Comparison of ENCODE assay signal across 8 cellular contexts in the genomic region with DNA sequence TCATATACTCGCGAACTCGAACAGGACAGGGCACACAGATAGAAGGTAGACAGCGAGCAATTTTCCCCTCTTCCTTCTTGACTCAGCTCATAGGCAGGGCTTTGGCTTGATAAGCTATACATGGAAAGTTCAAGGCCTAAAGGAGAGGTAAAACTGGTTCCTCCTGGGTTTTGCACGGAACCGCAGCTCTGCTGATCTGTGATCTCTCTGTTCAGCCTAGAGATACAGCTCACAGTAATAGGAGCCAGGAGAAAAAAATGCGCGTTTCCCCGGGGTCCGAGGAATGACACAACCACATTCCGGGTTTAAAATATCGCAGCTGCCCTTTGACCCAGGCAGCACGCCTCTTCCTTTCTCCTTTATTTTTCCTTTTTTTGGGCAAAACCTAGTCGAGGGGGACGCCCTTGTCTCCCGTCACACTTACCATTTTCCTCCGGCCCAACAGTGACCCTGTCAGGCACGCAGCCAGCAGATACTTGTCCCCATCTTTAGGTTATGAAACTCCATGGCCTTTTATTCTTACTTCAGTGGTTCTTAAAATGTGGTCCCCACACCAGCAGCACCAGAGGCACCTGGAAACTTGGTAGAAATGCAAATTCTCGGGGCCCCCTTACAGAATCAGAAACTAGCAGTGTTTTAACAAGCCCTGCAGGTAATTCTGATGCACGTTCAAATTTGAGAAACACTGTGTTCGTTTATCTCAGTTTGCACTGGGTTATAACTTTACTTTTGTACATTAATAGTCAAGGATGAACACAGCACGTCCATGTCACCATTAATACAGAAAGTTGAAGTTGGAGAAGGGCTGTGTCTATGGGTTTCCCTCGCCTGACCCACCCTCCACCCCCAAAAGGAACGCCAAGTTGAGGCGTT. TPM values are rescaled to one million over a fixed set of nuclear protein-coding genes. Genes with fewer than 3 reads are reported as not detected.
DNase-seq lines count a peak whose midpoint lies in the region; ATAC-seq and TF ChIP-seq lines count a peak whose summit lies in the region.

No MANE protein-coding gene starts in this region.

- H3K36me3 ChIP-seq in SJSA1 = peaks cover 28% of the 10 kb centered on the region

- TF ChIP-seq CTCF in AG10803 (conservative IDR thresholded peaks at IDR 0.05; ENCODE audit: low read length) (no peak), GM20000 (IDR thresholded peaks at IDR 0.05; ENCODE audit: extremely low read depth, missing control alignments) (no peak), epithelial cell of proximal tubule (conservative IDR thresholded peaks at IDR 0.05; ENCODE audit: low read depth, low read length) (no peak)

- H3K27ac ChIP-seq in SJSA1 = peak overlapping the region; percentile 38

- peaks cover 0 to 1% (median 0%) of the 10 kb centered on the region in 5 donors for H3K27me3 Mint-ChIP-seq in naive thymus-derived CD8-positive, alpha-beta T cell

- peak overlapping the region; percentile 92 to 100 (median 96) for H3K27ac Mint-ChIP-seq in naive thymus-derived CD8-positive, alpha-beta T cell

- H3K36me3 Mint-ChIP-seq in naive thymus-derived CD8-positive, alpha-beta T cell = peaks cover 0 to 7% (median 0%) of the 10 kb centered on the region in 3 donors

- DNase-seq in AG10803 (ENCODE audit: low read depth) = peak; percentile 55
- DNase-seq in GM20000 (ENCODE audit: low spot score) = peak; percentile 41
- DNase-seq in SJSA1 (ENCODE audit: low read depth in 1 of 2, low spot score in 2 of 2) = peak; percentile 61 to 67
- no peak for DNase-seq in epithelial cell of proximal tubule (ENCODE audit: low read depth)
- peak in 1 of 10 donors; percentile 26 for DNase-seq in naive thymus-derived CD8-positive, alpha-beta T cell
- DNase-seq in stimulated activated CD8-positive, alpha-beta memory T cell treated with anti-CD3 and anti-CD28 coated beads, Interleukin-4, amount 100 ng/mL, for 48 hours = no peak

- peak overlapping the region; percentile 94 to 100 (median 98) for H3K4me3 Mint-ChIP-seq in naive thymus-derived CD8-positive, alpha-beta T cell

- no peak for ATAC-seq in naive thymus-derived CD8-positive, alpha-beta T cell
- ATAC-seq in esophagus mucosa = no peak
- ATAC-seq in GM21717 (IDR thresholded peaks at IDR 0.05; ENCODE audit: unreplicated experiment) = no peak

- peak overlapping the region; percentile 82 for H3K4me3 ChIP-seq in AG10803 (ENCODE audit: low read length)
- H3K4me3 ChIP-seq in SJSA1 = peak overlapping the region; percentile 92
- H3K4me3 ChIP-seq in epithelial cell of proximal tubule (ENCODE audit: low read depth, low read length) = peak overlapping the region; percentile 90

- peaks cover 4% of the 10 kb centered on the region; the same call in 1 of the 2 replicates for H3K9me3 ChIP-seq in SJSA1 (replicated peaks)

- peaks cover 47% of the 10 kb centered on the region for H3K4me1 ChIP-seq in SJSA1 (replicated peaks)

- no peaks in the 10 kb centered on the region for H3K27me3 ChIP-seq in SJSA1 (replicated peaks)

- H3K4me1 Mint-ChIP-seq in naive thymus-derived CD8-positive, alpha-beta T cell = peaks cover 29 to 50% (median 44%) of the 10 kb centered on the region in 4 donors

- H3K9me3 Mint-ChIP-seq in naive thymus-derived CD8-positive, alpha-beta T cell = peaks cover 0 to 1% (median 0%) of the 10 kb centered on the region in 9 donors

- POLR2A ChIA-PET in naive thymus-derived CD8-positive, alpha-beta T cell (lab: Charles Lee) = interaction anchor here (0.6 to 11.0 kb wide), 32 partner anchors 10 to 370 kb away, joined by 3 to 161 read pairs (median 7); a partner anchor contains a TSS

RNA-seq across cellular contexts. Expression of a gene that starts 1.5 kb away (rescaled TPM):
- 146 and 174 TPM in 2 replicates for total RNA-seq in SJSA1 (2014; rRNA removed; shearing (Covaris generic))
- total RNA-seq in epithelial cell of proximal tubule (261 and 308 TPM in 2 replicates), esophagus mucosa (50.0 TPM)
- 100 to 1,000 TPM; 103 to 107 TPM for total RNA-seq in naive thymus-derived CD8-positive, alpha-beta T cell
- polyA plus RNA-seq in naive thymus-derived CD8-positive, alpha-beta T cell = 10 to 100 TPM; 50.1 to 53.1 (median 52.0) TPM

RNA-seq across cellular contexts. Expression of a gene that starts 14.8 kb away (rescaled TPM):
- total RNA-seq in SJSA1 (2014; rRNA removed; shearing (Covaris generic)) = 817 and 952 TPM in 2 replicates
- total RNA-seq in epithelial cell of proximal tubule (1,471 and 1,718 TPM in 2 replicates), esophagus mucosa (1,222 TPM)
- total RNA-seq in naive thymus-derived CD8-positive, alpha-beta T cell = 1,000 to 10,000 TPM; 1,755 to 1,793 TPM
- polyA plus RNA-seq in naive thymus-derived CD8-positive, alpha-beta T cell = 1,000 to 10,000 TPM; 1,506 to 1,897 (median 1,688) TPM

RNA-seq across cellular contexts. Expression of a gene that starts 43.2 kb away (rescaled TPM):
- total RNA-seq in SJSA1 (2014; rRNA removed; shearing (Covaris generic)) = 6.6 and 11.3 TPM in 2 replicates
- 9.6 and 13.9 TPM in 2 replicates for total RNA-seq in epithelial cell of proximal tubule
- total RNA-seq in naive thymus-derived CD8-positive, alpha-beta T cell = 10 to 100 TPM; 36.1 to 41.3 TPM
- polyA plus RNA-seq in naive thymus-derived CD8-positive, alpha-beta T cell = 1 to 10 TPM; 6.3 to 7.4 (median 6.4) TPM
- 10.9 TPM for total RNA-seq in esophagus mucosa

Comparison
In these comparisons a context has a peak if more than half of its experiments do, and no peak if none do; other contexts are left out.
1. DNase-seq: peak in AG10803 (single experiment), GM20000 (single experiment) and SJSA1 (2 of 2); none in epithelial cell of proximal tubule (single experiment) and stimulated activated CD8-positive, alpha-beta memory T cell treated with anti-CD3 and anti-CD28 coated beads, Interleukin-4, amount 100 ng/mL, for 48 hours (single experiment).
2. Peak in every context shown above with its lines, with median percentiles within 50 percentile points of each other: H3K4me3 ChIP-seq.